ENCODE assay signal across 15 cellular contexts in the genomic region with DNA sequence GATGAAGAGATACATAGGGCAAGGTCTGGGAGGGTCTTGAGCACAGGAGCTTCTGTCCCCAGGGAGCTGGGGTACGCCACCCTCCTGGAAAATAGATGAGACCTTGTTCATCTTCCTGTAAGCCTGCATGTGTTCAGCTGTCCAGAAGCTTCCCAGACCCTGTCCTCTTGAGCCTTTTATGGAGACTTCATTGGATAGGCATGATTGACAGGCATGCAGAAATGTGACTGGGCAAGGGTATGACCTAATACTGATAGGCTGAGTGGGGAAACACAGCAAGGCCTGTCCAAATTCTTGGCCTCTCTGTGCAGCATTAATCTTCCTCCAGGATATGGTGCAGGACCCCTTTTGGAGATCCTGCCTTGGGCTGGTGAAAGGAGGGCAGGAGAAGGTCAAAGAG. TPM values are rescaled to one million over a fixed set of nuclear protein-coding genes. Genes with fewer than 3 reads are reported as not detected.
DNase-seq lines count a peak whose midpoint lies in the region; ATAC-seq and TF ChIP-seq lines count a peak whose summit lies in the region.
"Had no signal": no experiment of that assay in that cellular context is flagged by ENCODE, and none has a peak within 500 bp of the region (broad histone marks: within the 10 kb centered on the region; RNA-seq: fewer than 3 reads in every experiment).

No MANE protein-coding gene starts in this region.

- no peaks in the 10 kb centered on the region for H3K79me2 ChIP-seq in PC-9 (ENCODE audit: low read depth)

- CTCF ChIA-PET in PC-9 (lab: Charles Lee), result interaction anchor here (0.7 kb wide), 1 partner anchor 417 kb away, joined by 3 read pairs; no protein-coding TSS in a partner anchor

- peaks cover 44% of the 10 kb centered on the region for H4K20me1 ChIP-seq in PC-9 (ENCODE audit: insufficient read depth)

- no TSS peak for BruUV-seq in PC-9 (replicated peaks; lab: Mats Ljungman, UMichigan)

- H3K4me3 ChIP-seq in heart left ventricle (no peak overlapping the region), PC-9 (no peak overlapping the region)
- H3K4me3 ChIP-seq: BLaER1, GM23248 had no signal

- H3K36me3 ChIP-seq in heart left ventricle, result peaks cover 4 to 100% (median 100%) of the 10 kb centered on the region in 9 donors
- H3K36me3 ChIP-seq in PC-9 (ENCODE audit: low read depth), result peaks cover 72% of the 10 kb centered on the region

- DNase-seq in activated T-cell treated with anti-CD3 and anti-CD28 coated beads, Interleukin-2, amount 50 U/mL, for 24 hours, result no peak
- DNase-seq in activated T-cell treated with anti-CD3 and anti-CD28 coated beads for 4 hours (no peak), heart left ventricle (no peak), cardiac septum (ENCODE audit: low spot score) (no peak), left ventricle myocardium superior (no peak), ACHN (no peak), PC-9 (no peak), pons (ENCODE audit: low spot score) (no peak)
- DNase-seq: AML-193, DMS53, GF-D8, GM23248 had no signal

- H3K9me3 Mint-ChIP-seq in activated T-cell treated with anti-CD3 and anti-CD28 coated beads, Interleukin-2, amount 50 U/mL, for 24 hours, result no peaks in the 10 kb centered on the region

- no peaks in the 10 kb centered on the region for H3K27me3 Mint-ChIP-seq in activated T-cell treated with anti-CD3 and anti-CD28 coated beads, Interleukin-2, amount 50 U/mL, for 24 hours

- H3K4me1 Mint-ChIP-seq in activated T-cell treated with anti-CD3 and anti-CD28 coated beads, Interleukin-2, amount 50 U/mL, for 24 hours (ENCODE audit: low read depth), result no peaks in the 10 kb centered on the region

- peak overlapping the region; percentile 23 for H3K27ac Mint-ChIP-seq in activated T-cell treated with anti-CD3 and anti-CD28 coated beads, Interleukin-2, amount 50 U/mL, for 24 hours

- ATAC-seq in heart left ventricle (peak in 3 of 4 donors; percentile 57 to 75 (median 58)), left ventricle myocardium superior (peak; percentile 56)
- ATAC-seq: HCT116 had no signal

- H3K27ac ChIP-seq in heart left ventricle (peak overlapping the region in 6 of 12 donors; percentile 4 to 62 (median 49)), PC-9 (no peak overlapping the region)
- H3K27ac ChIP-seq: 22Rv1, BLaER1, GM23248 had no signal

- H3K4me2 ChIP-seq in PC-9, result no peak overlapping the region
- H3K4me2 ChIP-seq: BLaER1 had no signal

- no peaks in the 10 kb centered on the region for H3K9me2 ChIP-seq in PC-9 (ENCODE audit: insufficient read depth)

- in situ Hi-C loops in ACHN (cut with HindIII; ENCODE audit: low pct_ligation_motif_present, low pct_unique_long_range_greater_than_20kb, low sequenced_read_pairs), result no loop called here

- H2AFZ ChIP-seq in PC-9, result no peak overlapping the region
- H2AFZ ChIP-seq: GM23248 had no signal

- peaks cover 95% of the 10 kb centered on the region for H3K36me3 Mint-ChIP-seq in activated T-cell treated with anti-CD3 and anti-CD28 coated beads, Interleukin-2, amount 50 U/mL, for 24 hours (ENCODE audit: low read depth)

- H3K27me3 ChIP-seq in heart left ventricle (no peaks in the 10 kb centered on the region), PC-9 (ENCODE audit: insufficient read depth, low read depth) (no peaks in the 10 kb centered on the region)
- H3K27me3 ChIP-seq: BLaER1 had no signal

- no peaks in the 10 kb centered on the region for H3K9me3 ChIP-seq in heart left ventricle
- H3K9me3 ChIP-seq in PC-9 (ENCODE audit: insufficient read depth, low read depth), result no peaks in the 10 kb centered on the region
- H3K9me3 ChIP-seq: BLaER1 had no signal

- intact Hi-C loops in heart left ventricle (cut with DNase I) (no loop called here), cardiac septum (cut with DNase I) (no loop called here), left ventricle myocardium superior (cut with micrococcal nuclease) (no loop called here), PC-9 (cut with micrococcal nuclease; ENCODE audit: unreplicated experiment) (no loop called here)

- H3F3A ChIP-seq in PC-9 (ENCODE audit: insufficient read depth, low read depth), result peaks cover 11% of the 10 kb centered on the region; the same call in 1 of the 2 replicates

- TF ChIP-seq CTCF in heart left ventricle (IDR thresholded peaks at IDR 0.05), result no peak
- no peak for TF ChIP-seq CTCF in PC-9 (conservative IDR thresholded peaks at IDR 0.05)

- 70 to 94% (median 88%) methylated on average over 1 of the region's 1 CpG for WGBS in heart left ventricle, 4 donors

- POLR2A ChIA-PET in PC-9 (lab: Charles Lee; ENCODE audit: unreplicated experiment), result interaction anchor here (0.6 kb wide), 1 partner anchor 75 kb away, joined by 3 read pairs; no protein-coding TSS in a partner anchor

- H3K4me1 ChIP-seq in heart left ventricle, result peaks cover 0 to 22% (median 9%) of the 10 kb centered on the region in 12 donors
- H3K4me1 ChIP-seq in PC-9 (replicated peaks; ENCODE audit: insufficient read depth), result no peaks in the 10 kb centered on the region
- H3K4me1 ChIP-seq: BLaER1 had no signal

- no peak overlapping the region for H3K4me3 Mint-ChIP-seq in activated T-cell treated with anti-CD3 and anti-CD28 coated beads, Interleukin-2, amount 50 U/mL, for 24 hours

- TF ChIP-seq POLR2A in heart left ventricle (IDR thresholded peaks at IDR 0.05), result no peak

RNA-seq across cellular contexts. Expression of a gene that starts 15.7 kb away (rescaled TPM):
- total RNA-seq in heart left ventricle (100 to 1,000 TPM in 4 of 9 donors, 10 to 100 TPM in 5; 87.6 to 127 (median 99.6) TPM), cardiac septum (118 TPM), left ventricle myocardium superior (97.1 TPM), PC-9 (2021) (79.8 and 105 TPM in 2 replicates)
- 100 to 1,000 TPM in 1 of 2 donors, 10 to 100 TPM in 1; 53.1 to 107 TPM for polyA plus RNA-seq in heart left ventricle

RNA-seq across cellular contexts. Expression of a gene that starts 19.5 kb away (rescaled TPM):
- total RNA-seq in heart left ventricle, result 100 to 1,000 TPM in 7 of 9 donors, 10 to 100 TPM in 2; 86.0 to 124 (median 113) TPM
- polyA plus RNA-seq in heart left ventricle, result 100 to 1,000 TPM; 104 to 129 TPM
- 155 TPM for total RNA-seq in cardiac septum
- total RNA-seq in left ventricle myocardium superior, result 97.7 TPM
- total RNA-seq in PC-9 (2021), result 122 and 125 TPM in 2 replicates

RNA-seq across cellular contexts. Expression of a gene that starts 22.2 kb away (rescaled TPM):
- 10 to 100 TPM; 14.7 to 39.0 (median 21.7) TPM for total RNA-seq in heart left ventricle
- 10 to 100 TPM; 22.9 to 29.1 TPM for polyA plus RNA-seq in heart left ventricle
- total RNA-seq in cardiac septum, result 24.0 TPM
- 22.4 TPM for total RNA-seq in left ventricle myocardium superior
- total RNA-seq in PC-9 (2021), result 19.2 and 22.1 TPM in 2 replicates

RNA-seq across cellular contexts. Expression of a gene that starts 57.0 kb away (rescaled TPM):
- 10 to 100 TPM in 5 of 9 donors, 1 to 10 TPM in 4; 7.3 to 26.8 (median 10.8) TPM for total RNA-seq in heart left ventricle
- polyA plus RNA-seq in heart left ventricle, result 1 to 10 TPM; 3.9 to 6.9 TPM
- 8.0 TPM for total RNA-seq in cardiac septum
- total RNA-seq in left ventricle myocardium superior, result 13.4 TPM
- 14.1 and 21.2 TPM in 2 replicates for total RNA-seq in PC-9 (2021)
